ENCODE assay signal across 2 cellular contexts in genomic region chr11:118128310-118128709, GRCh38.
TF ChIP-seq lines count a peak whose summit lies in the region.

No MANE protein-coding gene starts in this region.

TF ChIP-seq in A549, 52 proteins besides CTCF, POLR2A, EP300 and RAD21:
- no peak for TF ChIP-seq MAZ (IDR thresholded peaks at IDR 0.05; ENCODE audit: borderline replicate concordance, low read depth, low read length)
- TF ChIP-seq HMGXB4 (CRISPR knock-in tag; IDR thresholded peaks at IDR 0.05; ENCODE audit: borderline replicate concordance) = no peak
- TF ChIP-seq ELK1 (IDR thresholded peaks at IDR 0.05; ENCODE audit: low read depth, low read length) = no peak
- TF ChIP-seq NPAS2 (CRISPR knock-in tag; IDR thresholded peaks at IDR 0.05; ENCODE audit: borderline replicate concordance) = no peak
- TF ChIP-seq FOSL2 (IDR thresholded peaks at IDR 0.05) = no peak
- no peak for TF ChIP-seq FOSL2 (CRISPR knock-in tag; IDR thresholded peaks at IDR 0.05)
- no peak for TF ChIP-seq NR3C1 (IDR thresholded peaks at IDR 0.05)
- TF ChIP-seq ESRRA (IDR thresholded peaks at IDR 0.05; ENCODE audit: borderline replicate concordance, low read length) = no peak
- no peak for TF ChIP-seq HES2 (IDR thresholded peaks at IDR 0.05)
- TF ChIP-seq PBX3 (IDR thresholded peaks at IDR 0.05) = no peak
- no peak for TF ChIP-seq CBX2 (IDR thresholded peaks at IDR 0.05; ENCODE audit: borderline replicate concordance, low read depth)
- TF ChIP-seq KDM5A (IDR thresholded peaks at IDR 0.05) = no peak
- TF ChIP-seq FOSB (CRISPR knock-in tag; IDR thresholded peaks at IDR 0.05) = no peak
- TF ChIP-seq HOXB5 (CRISPR knock-in tag; IDR thresholded peaks at IDR 0.05) = no peak
- no peak for TF ChIP-seq MAX (IDR thresholded peaks at IDR 0.05)
- TF ChIP-seq TP53 (CRISPR knock-in tag; IDR thresholded peaks at IDR 0.05) = no peak
- no peak for TF ChIP-seq CHD4 (IDR thresholded peaks at IDR 0.05; ENCODE audit: borderline replicate concordance)
- no peak for TF ChIP-seq HDAC2 (IDR thresholded peaks at IDR 0.05)
- no peak for TF ChIP-seq POLR2AphosphoS2 (conservative IDR thresholded peaks at IDR 0.05; ENCODE audit: low read length)
- no peak for TF ChIP-seq ZSCAN20 (CRISPR knock-in tag; IDR thresholded peaks at IDR 0.05)

TF ChIP-seq in GM23338, 12 proteins besides CTCF, POLR2A, EP300 and RAD21:
- no peak for TF ChIP-seq POLR2AphosphoS5 (IDR thresholded peaks at IDR 0.05; ENCODE audit: low read depth)
TF ChIP-seq in GM23338: peak in this region for 0.
